ENCODE assay signal across 22 cellular contexts in genomic region chr9:2231831-2232230, GRCh38.
DNase-seq lines count a peak whose midpoint lies in the region; ATAC-seq and TF ChIP-seq lines count a peak whose summit lies in the region.
"Had no signal": no experiment of that assay in that cellular context is flagged by ENCODE, and none has a peak within 500 bp of the region (broad histone marks: within the 10 kb centered on the region; RNA-seq: fewer than 3 reads in every experiment).

No MANE protein-coding gene starts in this region.

- H3K9me3 ChIP-seq in fibroblast of lung (ENCODE audit: control insufficient read depth, insufficient read depth, low read depth, low read length) (no peaks in the 10 kb centered on the region), neural progenitor cell (ENCODE audit: low read depth) (no peaks in the 10 kb centered on the region)
- H3K9me3 ChIP-seq: Caco-2, sigmoid colon, SK-N-SH, vagina had no signal

- peaks cover 14% of the 10 kb centered on the region for H3K4me1 Mint-ChIP-seq in neural progenitor cell

- DNase-seq in Daoy (ENCODE audit: low read depth) (peak; percentile 72), NCI-H446 treated with DMSO at 0.1 percent for 48 hours (lab: John Stamatoyannopoulos, UW) (peak; percentile 25), fibroblast of lung (ENCODE audit: low read depth in 2 of 2) (peak; percentile 82 to 83), omental fat pad (ENCODE audit: low spot score) (no peak), neural progenitor cell (ENCODE audit: low spot score) (no peak), NCI-H226 (no peak), GM10266 (ENCODE audit: extremely low spot score) (no peak)
- DNase-seq: activated CD4-positive, alpha-beta T cell treated with anti-CD3 and anti-CD28 coated beads for 4 hours; activated naive CD4-positive, alpha-beta T cell; Caco-2; erythroblast; kidney; NCI-H1417 treated with DMSO at 0.1 percent for 48 hours; sigmoid colon; SK-N-SH; T1000 had no signal

- H2AFZ ChIP-seq in fibroblast of lung (ENCODE audit: low read length) (no peak overlapping the region), neural progenitor cell (replicated peaks) (no peak overlapping the region)
- H2AFZ ChIP-seq: hepatocyte had no signal

- ATAC-seq in omental fat pad (ENCODE audit: low FRiP score) = peak; percentile 43
- no peak for ATAC-seq in GM21737 (IDR thresholded peaks at IDR 0.05; ENCODE audit: unreplicated experiment)
- ATAC-seq: GM12878, Panc1 had no signal

- no peaks in the 10 kb centered on the region for H3K4me1 ChIP-seq in fibroblast of lung (ENCODE audit: control insufficient read depth, extremely low read depth, insufficient read depth, low read length)
- no peaks in the 10 kb centered on the region for H3K4me1 ChIP-seq in neural progenitor cell

- no peaks in the 10 kb centered on the region for H3F3A ChIP-seq in neural progenitor cell (ENCODE audit: low read depth)

- H3K4me2 ChIP-seq in fibroblast of lung (ENCODE audit: extremely low read depth, insufficient read depth, low read length) (no peak overlapping the region), neural progenitor cell (no peak overlapping the region)
- H3K4me2 ChIP-seq: hepatocyte, SK-N-SH had no signal

- H4K20me1 ChIP-seq in fibroblast of lung (ENCODE audit: control insufficient read depth, extremely low read depth, insufficient read depth, low read length) = no peaks in the 10 kb centered on the region
- H4K20me1 ChIP-seq in neural progenitor cell (ENCODE audit: low read depth) = no peaks in the 10 kb centered on the region

- H3K27ac ChIP-seq in fibroblast of lung (ENCODE audit: insufficient read depth, low read length) = no peak overlapping the region
- no peak overlapping the region for H3K27ac ChIP-seq in neural progenitor cell
- H3K27ac ChIP-seq: hepatocyte, vagina had no signal

- H3K4me3 ChIP-seq in fibroblast of lung (replicated peaks in 1 of 4; ENCODE audit: control extremely low read depth in 1 of 4, insufficient read depth in 1 of 4, low read depth in 3 of 4, low read length in 4 of 4) (no peak overlapping the region), neural progenitor cell (no peak overlapping the region)
- H3K4me3 ChIP-seq: GM12878, hepatocyte, sigmoid colon, vagina had no signal

- H3K9ac ChIP-seq in fibroblast of lung (ENCODE audit: insufficient read depth, low read length) (no peak overlapping the region), neural progenitor cell (no peak overlapping the region)
- H3K9ac ChIP-seq: SK-N-SH had no signal

- H3K27me3 ChIP-seq in fibroblast of lung (ENCODE audit: control insufficient read depth, insufficient read depth, low read length) = no peaks in the 10 kb centered on the region
- H3K27me3 ChIP-seq in neural progenitor cell = no peaks in the 10 kb centered on the region
- H3K27me3 ChIP-seq: hepatocyte, sigmoid colon, vagina had no signal

- TF ChIP-seq CTCF in fibroblast of lung (conservative IDR thresholded peaks at IDR 0.05 in 1 of 2, IDR thresholded peaks at IDR 0.05 in 1 of 2; ENCODE audit: low read depth in 1 of 2, low read length in 2 of 2) = no peak
- TF ChIP-seq CTCF in omental fat pad (IDR thresholded peaks at IDR 0.05) = no peak
- TF ChIP-seq CTCF in neural progenitor cell (IDR thresholded peaks at IDR 0.05) = no peak
- no peak for TF ChIP-seq CTCF in GM10266 (IDR thresholded peaks at IDR 0.05; ENCODE audit: control insufficient read depth, insufficient read depth, low read depth, missing control alignments)

- H3K9me3 Mint-ChIP-seq in neural progenitor cell = no peaks in the 10 kb centered on the region

- no peak overlapping the region for H3K4me3 Mint-ChIP-seq in neural progenitor cell
- H3K4me3 Mint-ChIP-seq: mesothelial cell of epicardium had no signal

- H3K79me2 ChIP-seq in fibroblast of lung (ENCODE audit: control insufficient read depth, insufficient read depth, low read length) (no peaks in the 10 kb centered on the region), neural progenitor cell (ENCODE audit: low read depth) (no peaks in the 10 kb centered on the region)
- H3K79me2 ChIP-seq: hepatocyte had no signal

- no peaks in the 10 kb centered on the region for H3K36me3 ChIP-seq in fibroblast of lung (ENCODE audit: control insufficient read depth, insufficient read depth, low read length)
- H3K36me3 ChIP-seq in neural progenitor cell = no peaks in the 10 kb centered on the region
- H3K36me3 ChIP-seq: sigmoid colon, vagina had no signal

- no peak overlapping the region for H3K27ac Mint-ChIP-seq in neural progenitor cell
- H3K27ac Mint-ChIP-seq: mesothelial cell of epicardium had no signal

- peaks cover 2% of the 10 kb centered on the region for H3K27me3 Mint-ChIP-seq in neural progenitor cell (ENCODE audit: insufficient read depth, low read depth)

- H3K36me3 Mint-ChIP-seq in neural progenitor cell = no peaks in the 10 kb centered on the region

Comparison
In these comparisons a context has a peak if more than half of its experiments do, and no peak if none do; other contexts are left out.
1. DNase-seq: peak in Daoy (single experiment), NCI-H446 treated with DMSO at 0.1 percent for 48 hours (single experiment) and fibroblast of lung (2 of 2); none in omental fat pad (single experiment), neural progenitor cell (single experiment), NCI-H226 (single experiment) and GM10266 (single experiment).